22 cellular contexts compared by ENCODE assay signal in genomic region chr11:109996060-109996459, GRCh38.
"Had no signal": no experiment of that assay in that cellular context is flagged by ENCODE, and none has a peak within 500 bp of the region (broad histone marks: within the 10 kb centered on the region; RNA-seq: fewer than 3 reads in every experiment).

No MANE protein-coding gene starts in this region.

- ATAC-seq: activated CD4-positive, CD25-positive, alpha-beta regulatory T cell treated with anti-CD3 and anti-CD28 coated beads, Interleukin-2, amount 50 U/mL, for 24 hours; activated CD8-positive, alpha-beta T cell treated with anti-CD3 and anti-CD28 coated beads for 36 hours; activated T-cell treated with anti-CD3 and anti-CD28 coated beads, Interleukin-2, amount 50 U/mL, for 72 hours; T-cell had no signal

- FAIRE-seq: bronchial epithelial cell had no signal

- DNase-seq: activated CD4-positive, alpha-beta T cell treated with anti-CD3 and anti-CD28 coated beads for 4 hours; activated CD8-positive, alpha-beta memory T cell treated with anti-CD3 and anti-CD28 coated beads, Interleukin-2, amount 50 U/mL, for 4 hours; activated CD8-positive, alpha-beta T cell treated with anti-CD3 and anti-CD28 coated beads for 36 hours; activated T-cell treated with anti-CD3 and anti-CD28 coated beads, Interleukin-2, amount 50 U/mL, for 72 hours; aorta; central memory CD4-positive, alpha-beta T cell; Karpas-422; NCI-H1105; NCI-H1436; NCI-H1694 treated with DMSO at 0.1 percent for 48 hours; NCI-H2029 treated with DMSO at 0.1 percent for 48 hours; NCI-H345; NCI-H510A; NCI-H526 treated with DMSO at 0.1 percent for 48 hours; NCI-H82; NK-92 treated with Interleukin-12 subunit alpha and Interleukin-12 subunit beta, amount 100 ng/mL, for 24 hours; SIG-M5; T-cell; T-helper 2 cell; T1000 had no signal
